1 cellular context compared by ENCODE assay signal in genomic region chr10:95532536-95532935, GRCh38.
TF ChIP-seq lines count a peak whose summit lies in the region.

No MANE protein-coding gene starts in this region.

TF ChIP-seq in K562, 482 proteins besides CTCF, POLR2A, EP300 and RAD21 (continued from another document):
- TF ChIP-seq, protein P1, sequence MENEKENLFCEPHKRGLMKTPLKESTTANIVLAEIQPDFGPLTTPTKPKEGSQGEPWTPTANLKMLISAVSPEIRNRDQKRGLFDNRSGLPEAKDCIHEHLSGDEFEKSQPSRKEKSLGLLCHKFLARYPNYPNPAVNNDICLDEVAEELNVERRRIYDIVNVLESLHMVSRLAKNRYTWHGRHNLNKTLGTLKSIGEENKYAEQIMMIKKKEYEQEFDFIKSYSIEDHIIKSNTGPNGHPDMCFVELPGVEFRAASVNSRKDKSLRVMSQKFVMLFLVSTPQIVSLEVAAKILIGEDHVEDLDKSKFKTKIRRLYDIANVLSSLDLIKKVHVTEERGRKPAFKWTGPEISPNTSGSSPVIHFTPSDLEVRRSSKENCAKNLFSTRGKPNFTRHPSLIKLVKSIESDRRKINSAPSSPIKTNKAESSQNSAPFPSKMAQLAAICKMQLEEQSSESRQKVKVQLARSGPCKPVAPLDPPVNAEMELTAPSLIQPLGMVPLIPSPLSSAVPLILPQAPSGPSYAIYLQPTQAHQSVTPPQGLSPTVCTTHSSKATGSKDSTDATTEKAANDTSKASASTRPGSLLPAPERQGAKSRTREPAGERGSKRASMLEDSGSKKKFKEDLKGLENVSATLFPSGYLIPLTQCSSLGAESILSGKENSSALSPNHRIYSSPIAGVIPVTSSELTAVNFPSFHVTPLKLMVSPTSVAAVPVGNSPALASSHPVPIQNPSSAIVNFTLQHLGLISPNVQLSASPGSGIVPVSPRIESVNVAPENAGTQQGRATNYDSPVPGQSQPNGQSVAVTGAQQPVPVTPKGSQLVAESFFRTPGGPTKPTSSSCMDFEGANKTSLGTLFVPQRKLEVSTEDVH (IDR thresholded peaks at IDR 0.05; ENCODE audit: low read depth, partially characterized antibody) = no peak
- TF ChIP-seq, protein P2, sequence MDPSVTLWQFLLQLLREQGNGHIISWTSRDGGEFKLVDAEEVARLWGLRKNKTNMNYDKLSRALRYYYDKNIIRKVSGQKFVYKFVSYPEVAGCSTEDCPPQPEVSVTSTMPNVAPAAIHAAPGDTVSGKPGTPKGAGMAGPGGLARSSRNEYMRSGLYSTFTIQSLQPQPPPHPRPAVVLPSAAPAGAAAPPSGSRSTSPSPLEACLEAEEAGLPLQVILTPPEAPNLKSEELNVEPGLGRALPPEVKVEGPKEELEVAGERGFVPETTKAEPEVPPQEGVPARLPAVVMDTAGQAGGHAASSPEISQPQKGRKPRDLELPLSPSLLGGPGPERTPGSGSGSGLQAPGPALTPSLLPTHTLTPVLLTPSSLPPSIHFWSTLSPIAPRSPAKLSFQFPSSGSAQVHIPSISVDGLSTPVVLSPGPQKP (CRISPR knock-in tag; IDR thresholded peaks at IDR 0.05) = no peak
- TF ChIP-seq CXXC5 (CRISPR knock-in tag; IDR thresholded peaks at IDR 0.05) = no peak
- TF ChIP-seq BACH1 (tag; IDR thresholded peaks at IDR 0.05) = 0 out of 2 replicates have a peak, but pooled peaks have one; percentile 49
- TF ChIP-seq SOX6 (IDR thresholded peaks at IDR 0.05) = peak; percentile 16
- TF ChIP-seq, protein P3, sequence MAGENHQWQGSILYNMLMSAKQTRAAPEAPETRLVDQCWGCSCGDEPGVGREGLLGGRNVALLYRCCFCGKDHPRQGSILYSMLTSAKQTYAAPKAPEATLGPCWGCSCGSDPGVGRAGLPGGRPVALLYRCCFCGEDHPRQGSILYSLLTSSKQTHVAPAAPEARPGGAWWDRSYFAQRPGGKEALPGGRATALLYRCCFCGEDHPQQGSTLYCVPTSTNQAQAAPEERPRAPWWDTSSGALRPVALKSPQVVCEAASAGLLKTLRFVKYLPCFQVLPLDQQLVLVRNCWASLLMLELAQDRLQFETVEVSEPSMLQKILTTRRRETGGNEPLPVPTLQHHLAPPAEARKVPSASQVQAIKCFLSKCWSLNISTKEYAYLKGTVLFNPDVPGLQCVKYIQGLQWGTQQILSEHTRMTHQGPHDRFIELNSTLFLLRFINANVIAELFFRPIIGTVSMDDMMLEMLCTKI (IDR thresholded peaks at IDR 0.05; ENCODE audit: partially characterized antibody) = no peak
- no peak for TF ChIP-seq PHB2 (IDR thresholded peaks at IDR 0.05; ENCODE audit: low read depth)
- peak; percentile 36; the same call in 1 of the 2 replicates for TF ChIP-seq PTRF (tag; IDR thresholded peaks at IDR 0.05)
- TF ChIP-seq EHMT2 (IDR thresholded peaks at IDR 0.05) = 0 out of 2 replicates have a peak, but pooled peaks have one; percentile 5
- peak; percentile 29; the same call in 1 of the 2 replicates for TF ChIP-seq PTTG1 (tag; IDR thresholded peaks at IDR 0.05; ENCODE audit: low read depth)
- 0 out of 2 replicates have a peak, but pooled peaks have one; percentile 1 for TF ChIP-seq FOSL1 (tag; conservative IDR thresholded peaks at IDR 0.05)
- TF ChIP-seq ZNF592 (IDR thresholded peaks at IDR 0.05) = peak; percentile 83
